Comparison of ENCODE assay signal across 8 cellular contexts in the genomic region with DNA sequence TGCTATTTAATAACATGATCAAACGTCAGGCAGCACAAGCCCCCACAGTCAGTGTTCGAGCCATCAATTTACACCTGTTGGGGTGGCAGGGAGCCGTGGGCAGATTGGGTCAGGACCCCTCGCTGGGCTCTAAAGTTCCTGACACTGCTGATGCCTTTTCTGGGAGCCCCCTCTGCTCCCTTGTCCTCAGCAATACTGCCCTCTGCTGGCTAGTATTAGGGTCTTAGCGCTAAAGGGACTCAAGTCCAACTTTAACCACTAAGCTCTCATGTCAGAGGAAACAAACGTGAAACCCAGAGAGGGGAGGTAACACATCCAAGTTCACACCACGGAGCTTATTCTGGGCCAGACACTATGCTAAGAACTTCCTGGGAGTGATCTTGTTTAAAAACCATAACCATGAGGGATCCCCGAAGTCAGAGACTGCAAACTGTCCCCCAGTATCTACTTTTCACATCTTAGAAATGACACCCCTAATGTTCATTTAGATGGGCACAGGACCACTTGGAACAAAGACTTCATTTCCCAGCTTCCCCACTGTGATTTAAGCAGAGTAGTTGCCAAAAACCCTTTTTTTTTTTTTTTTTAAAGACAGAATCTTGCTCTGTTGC.
DNase-seq lines count a peak whose midpoint lies in the region; ATAC-seq and TF ChIP-seq lines count a peak whose summit lies in the region.

No MANE protein-coding gene starts in this region.

- ATAC-seq in GM21423 (IDR thresholded peaks at IDR 0.05; ENCODE audit: unreplicated experiment): no peak

- peak; percentile 83 for DNase-seq in AG08395 (ENCODE audit: low spot score)
- peak; percentile 75 for DNase-seq in GM10266 (ENCODE audit: extremely low spot score)
- DNase-seq in NCI-H1105 (lab: John Stamatoyannopoulos, UW): peak; percentile 39
- peak; percentile 45 to 81 for DNase-seq in foreskin fibroblast
- peak; percentile 58 for DNase-seq in pons (ENCODE audit: low spot score)
- DNase-seq in activated gamma-delta T cell (lab: John Stamatoyannopoulos, UW): no peak

- TF ChIP-seq CTCF in GM10266 (IDR thresholded peaks at IDR 0.05; ENCODE audit: control insufficient read depth, insufficient read depth, low read depth, missing control alignments) (peak; percentile 83), WI38 (IDR thresholded peaks at IDR 0.05; ENCODE audit: low read depth, low read length) (peak; percentile 64), foreskin fibroblast (IDR thresholded peaks at IDR 0.05; ENCODE audit: low read depth, low read length) (peak; percentile 73)

- no peak overlapping the region for H3K4me3 ChIP-seq in WI38 (ENCODE audit: low read depth, low read length)
- H3K4me3 ChIP-seq in foreskin fibroblast (ENCODE audit: low read depth in 1 of 2, low read length in 2 of 2): no peak overlapping the region
